ENCODE assay signal across 18 cellular contexts in the genomic region with DNA sequence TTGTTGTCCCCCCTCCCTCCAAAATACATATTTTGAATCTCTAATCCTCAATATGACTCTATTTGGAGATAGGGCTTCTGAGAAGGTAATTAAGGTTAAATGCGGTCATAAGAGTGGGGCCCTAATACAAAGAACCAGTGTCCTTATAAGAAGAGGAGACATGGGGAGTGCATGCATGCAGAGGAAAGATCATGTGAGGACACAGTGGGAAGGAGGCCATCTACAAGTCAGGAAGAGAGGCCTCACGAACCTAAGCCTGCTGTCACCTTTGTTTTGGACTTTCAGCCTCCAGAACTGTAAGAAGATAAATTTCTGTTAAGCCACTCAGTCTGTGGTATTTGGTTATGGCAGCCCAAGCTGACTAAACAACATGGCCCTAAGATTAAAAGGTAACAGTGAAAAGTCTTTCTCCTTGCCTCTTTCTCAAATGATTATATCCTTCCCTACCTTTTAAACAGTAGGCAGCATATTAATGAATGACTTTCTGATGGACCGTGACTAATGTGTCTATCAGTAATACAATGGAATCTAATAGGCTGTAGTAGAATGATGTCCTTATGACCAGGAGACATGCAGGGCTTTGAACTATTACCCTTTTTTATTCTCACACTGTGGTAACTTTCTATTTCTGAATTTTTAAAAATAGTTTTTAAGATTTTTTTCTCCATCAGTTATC. TPM values are rescaled to one million over a fixed set of nuclear protein-coding genes. Genes with fewer than 3 reads are reported as not detected.
DNase-seq lines count a peak whose midpoint lies in the region; TF ChIP-seq lines count a peak whose summit lies in the region.
"Had no signal": no experiment of that assay in that cellular context is flagged by ENCODE, and none has a peak within 500 bp of the region (broad histone marks: within the 10 kb centered on the region; RNA-seq: fewer than 3 reads in every experiment).

No MANE protein-coding gene starts in this region.

- TF ChIP-seq CTCF in HEK293 (tag by site-specific recombination; IDR thresholded peaks at IDR 0.05), result no peak
- no peak for TF ChIP-seq CTCF in epithelial cell of proximal tubule (conservative IDR thresholded peaks at IDR 0.05; ENCODE audit: low read depth, low read length)

- no peak overlapping the region for H3K27ac ChIP-seq in HEK293 (ENCODE audit: extremely low read depth, low read depth, low read length)
- H3K27ac ChIP-seq: 22Rv1; A549; BLaER1 treated with 17β-estradiol and CSF1 and Interleukin-3, amounts not matched to agents 10 nM and 100 nM; C4-2B had no signal

- peaks cover 2% of the 10 kb centered on the region; the same call in 1 of the 2 replicates for H3K4me1 ChIP-seq in HEK293 (ENCODE audit: control insufficient read depth, insufficient read depth, low read length)
- H3K4me1 ChIP-seq: A549; BLaER1 treated with 17β-estradiol and CSF1 and Interleukin-3, amounts not matched to agents 10 nM and 100 nM had no signal

- H3K4me3 ChIP-seq in HEK293 (ENCODE audit: low read depth, low read length) (no peak overlapping the region), epithelial cell of proximal tubule (ENCODE audit: low read depth, low read length) (no peak overlapping the region)
- H3K4me3 ChIP-seq: A549; BLaER1 treated with 17β-estradiol and CSF1 and Interleukin-3, amounts not matched to agents 10 nM and 100 nM had no signal

- H3K9me3 ChIP-seq in HEK293 (ENCODE audit: control insufficient read depth, insufficient read depth, low read depth, low read length), result no peaks in the 10 kb centered on the region
- H3K9me3 ChIP-seq: A549; BLaER1 treated with 17β-estradiol and CSF1 and Interleukin-3, amounts not matched to agents 10 nM and 100 nM; Caco-2 had no signal

- CTCF ChIA-PET in HEK293 (lab: Yijun Ruan, JAX), result interaction anchor here (1.0 to 1.9 kb wide), 2 partner anchors 11 to 716 kb away, joined by 3 to 5 read pairs; no protein-coding TSS in a partner anchor

- POLR2A ChIA-PET in HEK293 (lab: Yijun Ruan, JAX), result no interaction called here

- DNase-seq in epithelial cell of proximal tubule (ENCODE audit: low read depth) (peak; percentile 16), kidney tubule cell (ENCODE audit: low spot score) (peak; percentile 60), renal cortical epithelial cell (ENCODE audit: low read depth) (peak; percentile 60), hepatic stellate cell (ENCODE audit: low spot score) (no peak)
- DNase-seq in activated CD4-positive, alpha-beta T cell treated with anti-CD3 and anti-CD28 coated beads, Interleukin-2, amount 50 U/mL, for 1 hour, result no peak
- DNase-seq in activated CD4-positive, alpha-beta T cell treated with anti-CD3 and anti-CD28 coated beads for 1 hour, result no peak
- DNase-seq: AML-193; Caco-2; Calu3; CD4-positive, alpha-beta T cell; CD8-positive, alpha-beta T cell; DMS79 treated with DMSO at 0.1 percent for 48 hours; GF-D8 had no signal

- H3K36me3 ChIP-seq in HEK293 (ENCODE audit: control insufficient read depth in 2 of 2, insufficient read depth in 1 of 2, low read length in 2 of 2), result no peaks in the 10 kb centered on the region
- H3K36me3 ChIP-seq: BLaER1 treated with 17β-estradiol and CSF1 and Interleukin-3, amounts not matched to agents 10 nM and 100 nM had no signal

TF ChIP-seq in HEK293, 187 proteins besides CTCF, POLR2A, EP300 and RAD21:
- TF ChIP-seq ZNF548 (tag by site-specific recombination; IDR thresholded peaks at IDR 0.05) (peak; percentile 66; the same call in 1 of the 2 replicates), GLIS1 (tag by site-specific recombination; IDR thresholded peaks at IDR 0.05) (no peak), GFI1B (tag by site-specific recombination; IDR thresholded peaks at IDR 0.05) (no peak), ZNF610 (tag by site-specific recombination; IDR thresholded peaks at IDR 0.05; ENCODE audit: borderline replicate concordance) (no peak)
- TF ChIP-seq, protein P1, sequence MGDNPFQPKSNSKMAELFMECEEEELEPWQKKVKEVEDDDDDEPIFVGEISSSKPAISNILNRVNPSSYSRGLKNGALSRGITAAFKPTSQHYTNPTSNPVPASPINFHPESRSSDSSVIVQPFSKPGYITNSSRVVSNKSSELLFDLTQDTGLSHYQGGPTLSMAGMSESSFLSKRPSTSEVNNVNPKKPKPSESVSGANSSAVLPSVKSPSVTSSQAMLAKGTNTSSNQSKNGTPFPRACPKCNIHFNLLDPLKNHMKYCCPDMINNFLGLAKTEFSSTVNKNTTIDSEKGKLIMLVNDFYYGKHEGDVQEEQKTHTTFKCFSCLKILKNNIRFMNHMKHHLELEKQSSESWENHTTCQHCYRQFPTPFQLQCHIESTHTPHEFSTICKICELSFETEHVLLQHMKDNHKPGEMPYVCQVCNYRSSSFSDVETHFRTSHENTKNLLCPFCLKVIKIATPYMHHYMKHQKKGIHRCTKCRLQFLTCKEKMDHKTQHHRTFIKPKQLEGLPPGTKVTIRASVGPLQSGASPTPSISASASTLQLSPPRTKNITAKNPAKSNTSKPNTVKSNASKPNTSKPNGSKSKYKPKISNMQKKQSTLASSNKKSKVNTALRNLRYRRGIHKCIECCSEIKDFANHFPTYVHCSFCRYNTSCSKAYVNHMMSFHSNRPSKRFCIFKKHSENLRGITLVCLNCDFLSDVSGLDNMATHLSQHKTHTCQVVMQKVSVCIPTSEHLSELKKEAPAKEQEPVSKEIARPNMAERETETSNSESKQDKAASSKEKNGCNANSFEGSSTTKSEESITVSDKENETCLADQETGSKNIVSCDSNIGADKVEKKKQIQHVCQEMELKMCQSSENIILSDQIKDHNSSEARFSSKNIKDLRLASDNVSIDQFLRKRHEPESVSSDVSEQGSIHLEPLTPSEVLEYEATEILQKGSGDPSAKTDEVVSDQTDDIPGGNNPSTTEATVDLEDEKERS (tag by site-specific recombination; IDR thresholded peaks at IDR 0.05), result no peak
- TF ChIP-seq, protein P2, sequence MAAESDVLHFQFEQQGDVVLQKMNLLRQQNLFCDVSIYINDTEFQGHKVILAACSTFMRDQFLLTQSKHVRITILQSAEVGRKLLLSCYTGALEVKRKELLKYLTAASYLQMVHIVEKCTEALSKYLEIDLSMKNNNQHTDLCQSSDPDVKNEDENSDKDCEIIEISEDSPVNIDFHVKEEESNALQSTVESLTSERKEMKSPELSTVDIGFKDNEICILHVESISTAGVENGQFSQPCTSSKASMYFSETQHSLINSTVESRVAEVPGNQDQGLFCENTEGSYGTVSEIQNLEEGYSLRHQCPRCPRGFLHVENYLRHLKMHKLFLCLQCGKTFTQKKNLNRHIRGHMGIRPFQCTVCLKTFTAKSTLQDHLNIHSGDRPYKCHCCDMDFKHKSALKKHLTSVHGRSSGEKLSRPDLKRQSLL (tag by site-specific recombination; IDR thresholded peaks at IDR 0.05), result no peak

RNA-seq across cellular contexts. Expression of a gene that starts 40.6 kb away (rescaled TPM):
- 0.75 and 1.8 TPM in 2 replicates for total RNA-seq in epithelial cell of proximal tubule
- 0.50 and 0.69 TPM in 2 replicates for total RNA-seq in renal cortical epithelial cell

Comparison
In these comparisons a context has a peak if more than half of its experiments do, and no peak if none do; other contexts are left out.
1. DNase-seq: peak in epithelial cell of proximal tubule (single experiment), kidney tubule cell (single experiment) and renal cortical epithelial cell (single experiment); none in hepatic stellate cell (single experiment), activated CD4-positive, alpha-beta T cell treated with anti-CD3 and anti-CD28 coated beads, Interleukin-2, amount 50 U/mL, for 1 hour (single experiment) and activated CD4-positive, alpha-beta T cell treated with anti-CD3 and anti-CD28 coated beads for 1 hour (single experiment).